ENCODE assay signal across 14 cellular contexts in genomic region chr10:67815571-67816059, GRCh38. TPM values are rescaled to one million over a fixed set of nuclear protein-coding genes. Genes with fewer than 3 reads are reported as not detected.
DNase-seq lines count a peak whose midpoint lies in the region; ATAC-seq, FAIRE-seq and TF ChIP-seq lines count a peak whose summit lies in the region.
"Had no signal": no experiment of that assay in that cellular context is flagged by ENCODE, and none has a peak within 500 bp of the region (broad histone marks: within the 10 kb centered on the region; RNA-seq: fewer than 3 reads in every experiment).

No MANE protein-coding gene starts in this region.

- CTCF ChIA-PET in A549 (lab: Yijun Ruan, JAX) = interaction anchor here (0.6 to 1.8 kb wide), 3 partner anchors 13 to 54 kb away, joined by 3 to 8 read pairs (median 3); no protein-coding TSS in a partner anchor
- CTCF ChIA-PET in HEK293 (lab: Yijun Ruan, JAX) = interaction anchor here (0.6 to 1.0 kb wide), 2 partner anchors 188 to 509 kb away, joined by 3 to 4 read pairs; no protein-coding TSS in a partner anchor
- CTCF ChIA-PET in RWPE1 (lab: Yijun Ruan, JAX) = interaction anchor here (0.5 to 1.2 kb wide), 2 partner anchors 36 to 45 kb away, joined by 3 read pairs; no protein-coding TSS in a partner anchor

- TF ChIP-seq CTCF in A549 (IDR thresholded peaks at IDR 0.05) (no peak), HEK293 (tag by site-specific recombination; IDR thresholded peaks at IDR 0.05) (no peak), RWPE1 (conservative IDR thresholded peaks at IDR 0.05; ENCODE audit: low read depth) (no peak), epithelial cell of esophagus (IDR thresholded peaks at IDR 0.05; ENCODE audit: insufficient read depth, low read depth, low read length, missing control alignments) (no peak)

- FAIRE-seq in A549 (lab: Jason Lieb, UNC) = peak; percentile 83

- DNase-seq in A549 (ENCODE audit: low read depth in 1 of 2, low spot score in 1 of 2) (peak; percentile 71 to 95), RWPE1 (ENCODE audit: low spot score) (peak; percentile 53), epithelial cell of esophagus (ENCODE audit: low read depth) (peak; percentile 48)
- no peak for DNase-seq in stimulated activated CD4-positive, alpha-beta T cell treated with anti-CD3 and anti-CD28 coated beads, Interleukin-15, amount 100 ng/mL, for 24 hours
- DNase-seq: activated naive CD4-positive, alpha-beta T cell treated with anti-CD3 and anti-CD28 coated beads, Interleukin-2, amount 50 U/mL, for 16 hours; C1 segment of cervical spinal cord; effector memory CD4-positive, alpha-beta T cell; midbrain; NCI-H1105; thyroid gland had no signal

- peak; percentile 92 to 94; a peak in 4 of 5 replicates for TF ChIP-seq EP300 in A549 (IDR thresholded peaks at IDR 0.05)

- H3K9me3 ChIP-seq in A549 (no peaks in the 10 kb centered on the region), HEK293 (ENCODE audit: control insufficient read depth, insufficient read depth, low read depth, low read length) (no peaks in the 10 kb centered on the region)
- H3K9me3 ChIP-seq: thyroid gland had no signal

- peak overlapping the region; percentile 82 for H3K4me2 ChIP-seq in A549

- peaks cover 0 to 3% of the 10 kb centered on the region in 2 experiments; a peak in 1 of 3 replicates for H3K36me3 ChIP-seq in HEK293 (ENCODE audit: control insufficient read depth in 2 of 2, insufficient read depth in 1 of 2, low read length in 2 of 2)
- H3K36me3 ChIP-seq: thyroid gland had no signal

- H3K27ac ChIP-seq in A549 = peak overlapping the region; percentile 86 to 95
- no peak overlapping the region for H3K27ac ChIP-seq in HEK293 (ENCODE audit: extremely low read depth, low read depth, low read length)
- H3K27ac ChIP-seq in RWPE1 = no peak overlapping the region
- H3K27ac ChIP-seq: thyroid gland had no signal

- peak; percentile 48 to 56 for ATAC-seq in A549
- no peak for ATAC-seq in HG02571 (IDR thresholded peaks at IDR 0.05; ENCODE audit: unreplicated experiment)
- ATAC-seq in HG03175 (IDR thresholded peaks at IDR 0.05; ENCODE audit: unreplicated experiment) = no peak
- ATAC-seq in GM19455 (IDR thresholded peaks at IDR 0.05; ENCODE audit: unreplicated experiment) = no peak

- peak in 1 of 2 experiments; percentile 49; a peak in 1 of 5 replicates for TF ChIP-seq RAD21 in A549 (conservative IDR thresholded peaks at IDR 0.05 in 1 of 2, IDR thresholded peaks at IDR 0.05 in 1 of 2)

- TF ChIP-seq POLR2A in A549 (IDR thresholded peaks at IDR 0.05; ENCODE audit: low read length) = no peak

- WGBS in A549 (ENCODE audit: missing lambda C conversion rate) = 1% methylated on average over 4 of the region's 4 CpGs

- peaks cover 57% of the 10 kb centered on the region for H3K4me1 ChIP-seq in A549
- H3K4me1 ChIP-seq in HEK293 (ENCODE audit: control insufficient read depth, insufficient read depth, low read length) = no peaks in the 10 kb centered on the region
- H3K4me1 ChIP-seq: thyroid gland had no signal

- POLR2A ChIA-PET in A549 (lab: Yijun Ruan, JAX) (interaction anchor here (0.9 to 1.2 kb wide), 7 partner anchors 9 to 176 kb away, joined by 3 to 5 read pairs (median 4); partner anchors contain the start of genes DNAJC12 and SIRT1), HEK293 (lab: Yijun Ruan, JAX) (interaction anchor here (0.9 kb wide), 1 partner anchor 516 kb away, joined by 3 read pairs; the partner anchor contains the start of gene HNRNPH3), RWPE1 (lab: Yijun Ruan, JAX; ENCODE audit: low non-redundant PET) (interaction anchor here (0.6 kb wide), 1 partner anchor 890 kb away, joined by 3 read pairs; the partner anchor contains the start of gene LRRTM3)

- H3K4me3 ChIP-seq in A549 (no peak overlapping the region), HEK293 (ENCODE audit: low read depth, low read length) (no peak overlapping the region), epithelial cell of esophagus (ENCODE audit: low read length) (no peak overlapping the region)
- H3K4me3 ChIP-seq: thyroid gland had no signal

TF ChIP-seq in A549, 52 proteins besides CTCF, POLR2A, EP300 and RAD21 (continues in another document):
- no peak for TF ChIP-seq CBX8 (IDR thresholded peaks at IDR 0.05)
- TF ChIP-seq PBX3 (IDR thresholded peaks at IDR 0.05) = peak; percentile 77
- peak; percentile 85; the same call in 1 of the 3 replicates for TF ChIP-seq BCL3 (IDR thresholded peaks at IDR 0.05)
- peak; percentile 43; the same call in 1 of the 2 replicates for TF ChIP-seq HES2 (IDR thresholded peaks at IDR 0.05)
- TF ChIP-seq SMC3 (IDR thresholded peaks at IDR 0.05) = peak; percentile 32; the same call in 1 of the 3 replicates
- peak; percentile 18; the same call in 1 of the 2 replicates for TF ChIP-seq ZSCAN20 (CRISPR knock-in tag; IDR thresholded peaks at IDR 0.05)
- peak; percentile 41 to 60; a peak in 2 of 4 replicates for TF ChIP-seq CEBPB (IDR thresholded peaks at IDR 0.05)
- peak; percentile 82 for TF ChIP-seq BHLHE40 (IDR thresholded peaks at IDR 0.05; ENCODE audit: low read depth, low read length)
- TF ChIP-seq, protein P1, sequence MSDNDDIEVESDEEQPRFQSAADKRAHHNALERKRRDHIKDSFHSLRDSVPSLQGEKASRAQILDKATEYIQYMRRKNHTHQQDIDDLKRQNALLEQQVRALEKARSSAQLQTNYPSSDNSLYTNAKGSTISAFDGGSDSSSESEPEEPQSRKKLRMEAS (IDR thresholded peaks at IDR 0.05) = peak; percentile 80

TF ChIP-seq in HEK293, 187 proteins besides CTCF, POLR2A, EP300 and RAD21 (continues in another document):
- TF ChIP-seq GLI4 (tag by site-specific recombination; IDR thresholded peaks at IDR 0.05) (no peak), KLF1 (tag by site-specific recombination; IDR thresholded peaks at IDR 0.05) (no peak), ZNF513 (tag by site-specific recombination; IDR thresholded peaks at IDR 0.05) (0 out of 2 replicates have a peak, but pooled peaks have one; percentile 13), ZNF555 (tag by site-specific recombination; conservative IDR thresholded peaks at IDR 0.05) (no peak), ZNF585B (tag by site-specific recombination; IDR thresholded peaks at IDR 0.05) (no peak), REST (tag by site-specific recombination; IDR thresholded peaks at IDR 0.05) (no peak), ZNF558 (tag by site-specific recombination; IDR thresholded peaks at IDR 0.05) (0 out of 2 replicates have a peak, but pooled peaks have one; percentile 17), ZNF169 (tag by site-specific recombination; IDR thresholded peaks at IDR 0.05) (no peak), ZBTB20 (tag by site-specific recombination; IDR thresholded peaks at IDR 0.05) (no peak)
- TF ChIP-seq, protein P2, sequence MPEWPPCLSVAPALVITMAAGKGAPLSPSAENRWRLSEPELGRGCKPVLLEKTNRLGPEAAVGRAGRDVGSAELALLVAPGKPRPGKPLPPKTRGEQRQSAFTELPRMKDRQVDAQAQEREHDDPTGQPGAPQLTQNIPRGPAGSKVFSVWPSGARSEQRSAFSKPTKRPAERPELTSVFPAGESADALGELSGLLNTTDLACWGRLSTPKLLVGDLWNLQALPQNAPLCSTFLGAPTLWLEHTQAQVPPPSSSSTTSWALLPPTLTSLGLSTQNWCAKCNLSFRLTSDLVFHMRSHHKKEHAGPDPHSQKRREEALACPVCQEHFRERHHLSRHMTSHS (tag by site-specific recombination; IDR thresholded peaks at IDR 0.05) = no peak

RNA-seq across cellular contexts. Expression of gene DNAJC12, which starts 22.4 kb away (rescaled TPM):
- polyA plus RNA-seq in A549 (2011; rRNA removed) = 80.0 and 87.9 TPM in 2 replicates
- polyA plus RNA-seq in A549 (2012; cell fraction: cytosol; rRNA removed) = 15.4 and 15.5 TPM in 2 replicates
- polyA plus RNA-seq in A549 (2012; cell fraction: nucleus; rRNA removed) = 3.5 and 7.5 TPM in 2 replicates
- polyA plus RNA-seq in A549 (2017; fragmentation: RNase III; extraction: RNeasy Plus Mini Kit Qiagen cat#74134 plus additional on column Dnase treatment) = 13.1 to 19.8 TPM (median 19.1 TPM) in 3 replicates
- 5.2 and 5.8 TPM in 2 replicates for polyA minus RNA-seq in A549 (2011; rRNA and poly(A)+ RNA removed)

Comparison
In these comparisons a context has a peak if more than half of its experiments do, and no peak if none do; other contexts are left out.
1. ATAC-seq: peak in A549 (2 of 2); none in HG02571 (single experiment), HG03175 (single experiment) and GM19455 (single experiment).
2. H3K27ac ChIP-seq: peak in A549 (2 of 2); none in HEK293 (single experiment) and RWPE1 (single experiment).
3. Of the 5 proteins assayed by ChIP-seq in both HEK293 and A549: peak only in HEK293: none; only in A549: PBX3; in both: none; in neither: 4.